8 cellular contexts compared by ENCODE assay signal in genomic region chr1:150487763-150488115, GRCh38. TPM values are rescaled to one million over a fixed set of nuclear protein-coding genes. Genes with fewer than 3 reads are reported as not detected.
DNase-seq lines count a peak whose midpoint lies in the region; ATAC-seq, FAIRE-seq and TF ChIP-seq lines count a peak whose summit lies in the region.

No MANE protein-coding gene starts in this region.

- no peak for TF ChIP-seq CTCF in astrocyte of the cerebellum (IDR thresholded peaks at IDR 0.05; ENCODE audit: low read depth, low read length, missing control alignments)
- no peak for TF ChIP-seq CTCF in lower lobe of right lung (IDR thresholded peaks at IDR 0.05)
- no peak for TF ChIP-seq CTCF in upper lobe of right lung (IDR thresholded peaks at IDR 0.05)

- H3K4me3 ChIP-seq in astrocyte of the cerebellum (ENCODE audit: low read depth, low read length) (peak overlapping the region; percentile 67), lower lobe of right lung (peak overlapping the region; percentile 94), upper lobe of right lung (peak overlapping the region; percentile 96)

- intact Hi-C loops in lower lobe of right lung (cut with DNase I) (no loop called here), upper lobe of right lung (cut with DNase I) (no loop called here)

- H3K27me3 ChIP-seq in lower lobe of right lung (ENCODE audit: low read depth) (no peaks in the 10 kb centered on the region), upper lobe of right lung (no peaks in the 10 kb centered on the region)

- DNase-seq in activated effector memory CD4-positive, alpha-beta T cell treated with Interleukin-2 at 50 U/mL for 16 hours: peak; percentile 2
- no peak for DNase-seq in activated effector memory CD4-positive, alpha-beta T cell treated with anti-CD3 and anti-CD28 coated beads, Interleukin-2, amount 50 U/mL, for 16 hours
- DNase-seq in astrocyte of the cerebellum (ENCODE audit: low read depth) (no peak), lower lobe of right lung (no peak), upper lobe of right lung (no peak), left lobe of liver (ENCODE audit: low spot score) (no peak), urothelium cell line (ENCODE audit: low spot score) (no peak)

- no peak for FAIRE-seq in urothelium cell line (lab: Jason Lieb, UNC)

- in situ Hi-C loops in astrocyte of the cerebellum (cut with HindIII; ENCODE audit: low sequenced_read_pairs): no loop called here

- H3K9me3 ChIP-seq in lower lobe of right lung (no peaks in the 10 kb centered on the region), upper lobe of right lung (no peaks in the 10 kb centered on the region)

- H3K4me1 ChIP-seq in lower lobe of right lung (peaks cover 13% of the 10 kb centered on the region), upper lobe of right lung (peaks cover 8% of the 10 kb centered on the region)

- H3K27ac ChIP-seq in lower lobe of right lung (peak overlapping the region; percentile 83), upper lobe of right lung (peak overlapping the region; percentile 86)

- peak in 1 of 2 donors; percentile 2 for ATAC-seq in lower lobe of right lung
- no peak for ATAC-seq in upper lobe of right lung
- ATAC-seq in GM18858 (IDR thresholded peaks at IDR 0.05; ENCODE audit: unreplicated experiment): no peak
- no peak for ATAC-seq in left lobe of liver

- H3K36me3 ChIP-seq in lower lobe of right lung (peaks cover 40% of the 10 kb centered on the region), upper lobe of right lung (peaks cover 22% of the 10 kb centered on the region)

RNA-seq across cellular contexts. Expression of gene TARS2, which starts 0.5 kb away (rescaled TPM):
- total RNA-seq in lower lobe of right lung (23.7 TPM), upper lobe of right lung (18.5 TPM), left lobe of liver (22.7 TPM)

RNA-seq across cellular contexts. Expression of gene ECM1, which starts 20.2 kb away (rescaled TPM):
- total RNA-seq in lower lobe of right lung: 16.9 TPM
- total RNA-seq in upper lobe of right lung: 15.5 TPM
- total RNA-seq in left lobe of liver: 15.3 TPM

RNA-seq across cellular contexts. Expression of gene FALEC, which starts 27.8 kb away (rescaled TPM):
- total RNA-seq in lower lobe of right lung (not detected), upper lobe of right lung (1.0 TPM), left lobe of liver (0.35 TPM)
